In the genomic region with DNA sequence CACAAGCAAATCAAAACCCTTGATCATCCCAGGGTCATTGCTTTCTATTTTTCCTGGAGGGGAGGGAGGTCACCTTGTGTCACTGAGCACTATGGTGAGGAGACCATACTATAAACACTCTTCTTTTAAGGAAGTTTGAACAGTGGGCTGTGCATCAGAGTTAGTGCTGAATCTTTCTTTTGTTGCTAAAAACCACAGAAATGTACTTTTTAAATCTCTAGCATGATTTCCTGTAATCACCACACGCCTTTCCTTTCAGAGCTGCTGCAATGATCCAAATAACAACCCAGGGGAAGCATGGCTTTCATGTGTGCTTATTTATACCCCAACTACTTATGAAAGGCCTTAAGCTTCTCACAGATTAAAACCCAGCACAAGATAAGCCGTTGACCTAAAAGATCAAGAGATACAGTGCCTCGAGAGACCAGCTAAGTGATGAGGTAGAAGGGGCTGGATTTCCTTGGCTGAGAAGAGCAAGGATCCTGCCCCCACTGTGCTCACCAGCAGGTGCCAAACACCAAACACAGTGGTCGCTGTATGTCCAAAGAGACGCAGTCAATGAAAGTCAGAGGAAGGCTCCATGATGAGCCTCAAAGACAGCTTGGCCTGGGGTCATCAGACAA, we compare ENCODE assay signal across 9 cellular contexts. TPM values are rescaled to one million over a fixed set of nuclear protein-coding genes. Genes with fewer than 3 reads are reported as not detected.
A peak's percentile ranks its signal among the peaks of the same experiment; 100 is the strongest.
DNase-seq lines count a peak whose midpoint lies in the region; ATAC-seq and TF ChIP-seq lines count a peak whose summit lies in the region.
"Had no signal": no experiment of that assay in that cellular context is flagged by ENCODE, and none has a peak within 500 bp of the region (broad histone marks: within the 10 kb centered on the region; RNA-seq: fewer than 3 reads in every experiment).

No MANE protein-coding gene starts in this region.

- intact Hi-C loops in heart left ventricle (cut with DNase I) (no loop called here), stomach (cut with DNase I; ENCODE audit: low total_unique reads) (no loop called here), esophagus muscularis mucosa (cut with DNase I) (no loop called here)

- peak in 3 of 4 donors; percentile 29 to 63 (median 48) for ATAC-seq in heart left ventricle
- ATAC-seq in HG03175 (IDR thresholded peaks at IDR 0.05; ENCODE audit: unreplicated experiment), result no peak

- H3K4me3 ChIP-seq in heart left ventricle (no peak overlapping the region), right atrium auricular region (no peak overlapping the region), stomach (no peak overlapping the region), BE2C (ENCODE audit: low read depth, low read length) (no peak overlapping the region), esophagus muscularis mucosa (no peak overlapping the region)

- DNase-seq in heart left ventricle (no peak), right atrium auricular region (ENCODE audit: low spot score) (no peak), fibroblast of peridontal ligament (ENCODE audit: extremely low read depth) (peak; percentile 90), stomach (no peak), BE2C (no peak), esophagus muscularis mucosa (ENCODE audit: extremely low spot score) (no peak)
- peak; percentile 62 for DNase-seq in activated CD8-positive, alpha-beta memory T cell treated with anti-CD3 and anti-CD28 coated beads for 24 hours
- DNase-seq: NCI-H748 treated with DMSO at 0.1 percent for 48 hours had no signal

- TF ChIP-seq POLR2A in heart left ventricle (IDR thresholded peaks at IDR 0.05) (no peak), stomach (IDR thresholded peaks at IDR 0.05) (no peak), esophagus muscularis mucosa (IDR thresholded peaks at IDR 0.05; ENCODE audit: low read depth) (no peak)

- H3K27me3 ChIP-seq in heart left ventricle (no peaks in the 10 kb centered on the region), right atrium auricular region (no peaks in the 10 kb centered on the region), stomach (no peaks in the 10 kb centered on the region), BE2C (no peaks in the 10 kb centered on the region), esophagus muscularis mucosa (no peaks in the 10 kb centered on the region)

- TF ChIP-seq EP300 in stomach (IDR thresholded peaks at IDR 0.05), result no peak
- TF ChIP-seq EP300 in esophagus muscularis mucosa (IDR thresholded peaks at IDR 0.05), result no peak

- peaks cover 0 to 47% (median 0%) of the 10 kb centered on the region in 12 donors for H3K4me1 ChIP-seq in heart left ventricle
- no peaks in the 10 kb centered on the region for H3K4me1 ChIP-seq in right atrium auricular region
- no peaks in the 10 kb centered on the region for H3K4me1 ChIP-seq in stomach
- H3K4me1 ChIP-seq in BE2C, result no peaks in the 10 kb centered on the region
- peaks cover 0 to 7% (median 0%) of the 10 kb centered on the region in 4 donors for H3K4me1 ChIP-seq in esophagus muscularis mucosa

- H3K36me3 ChIP-seq in heart left ventricle, result no peaks in the 10 kb centered on the region
- no peaks in the 10 kb centered on the region for H3K36me3 ChIP-seq in right atrium auricular region
- no peaks in the 10 kb centered on the region for H3K36me3 ChIP-seq in stomach
- no peaks in the 10 kb centered on the region for H3K36me3 ChIP-seq in BE2C
- no peaks in the 10 kb centered on the region for H3K36me3 ChIP-seq in esophagus muscularis mucosa

- WGBS in heart left ventricle, 4 donors, result 42 to 54% (median 48%) methylated on average over 5 of the region's 5 CpGs
- WGBS in stomach, 5 donors, result 39 to 54% (median 46%) methylated on average over 5 of the region's 5 CpGs
- WGBS in esophagus muscularis mucosa, result 56% methylated on average over 5 of the region's 5 CpGs

- H3K9me3 ChIP-seq in heart left ventricle, result no peaks in the 10 kb centered on the region
- H3K9me3 ChIP-seq in right atrium auricular region, result no peaks in the 10 kb centered on the region
- no peaks in the 10 kb centered on the region for H3K9me3 ChIP-seq in stomach
- no peaks in the 10 kb centered on the region for H3K9me3 ChIP-seq in BE2C
- no peaks in the 10 kb centered on the region for H3K9me3 ChIP-seq in esophagus muscularis mucosa

- TF ChIP-seq CTCF in heart left ventricle (IDR thresholded peaks at IDR 0.05) (no peak), right atrium auricular region (IDR thresholded peaks at IDR 0.05) (no peak), stomach (IDR thresholded peaks at IDR 0.05) (no peak), BE2C (IDR thresholded peaks at IDR 0.05; ENCODE audit: low read depth, low read length) (no peak), esophagus muscularis mucosa (IDR thresholded peaks at IDR 0.05) (no peak)

- peak overlapping the region in 5 of 12 donors; percentile 25 to 95 (median 34) for H3K27ac ChIP-seq in heart left ventricle
- no peak overlapping the region for H3K27ac ChIP-seq in right atrium auricular region
- peak overlapping the region in 4 of 5 donors; percentile 23 to 58 (median 48) for H3K27ac ChIP-seq in stomach
- peak overlapping the region in 1 of 4 donors; percentile 15 for H3K27ac ChIP-seq in esophagus muscularis mucosa (replicated peaks in 1 of 4)

RNA-seq across cellular contexts. Expression of gene TRABD2A, which starts 34.7 kb away (rescaled TPM):
- total RNA-seq in heart left ventricle (1 to 10 TPM in 4 of 9 donors, under 1 TPM in 4, not detected in 1; 0.42 to 3.9 (median 1.2) TPM), right atrium auricular region (1 to 10 TPM; 1.2 to 1.7 TPM), stomach (100 to 1,000 TPM in 1 of 5 donors, 10 to 100 TPM in 1, 1 to 10 TPM in 1, under 1 TPM in 2; 0.29 to 109 (median 1.3) TPM), esophagus muscularis mucosa (1 to 10 TPM; 1.2 to 3.0 (median 2.1) TPM)
- polyA plus RNA-seq in heart left ventricle (1 to 10 TPM in 1 of 2 donors, under 1 TPM in 1; 0.85 to 1.1 TPM), stomach (under 1 TPM in 2 of 3 donors, not detected in 1; 0.48 to 0.50 TPM)
- polyA plus RNA-seq in BE2C (2012; ENCODE audit: insufficient read depth, insufficient read length, low read depth), result not detected

RNA-seq across cellular contexts. Expression of gene TMSB10, which starts 59.3 kb away (rescaled TPM):
- total RNA-seq in heart left ventricle (1,000 to 10,000 TPM in 3 of 9 donors, 100 to 1,000 TPM in 6; 288 to 3,094 (median 492) TPM), right atrium auricular region (1,000 to 10,000 TPM; 1,113 to 1,769 TPM), stomach (1,000 to 10,000 TPM in 3 of 5 donors, 100 to 1,000 TPM in 2; 504 to 5,821 (median 1,954) TPM), esophagus muscularis mucosa (1,000 to 10,000 TPM; 1,300 to 2,755 (median 1,711) TPM)
- polyA plus RNA-seq in heart left ventricle (1,000 to 10,000 TPM in 1 of 2 donors, 100 to 1,000 TPM in 1; 893 to 1,015 TPM), stomach (1,000 to 10,000 TPM; 1,773 to 3,520 (median 2,373) TPM)
- polyA plus RNA-seq in BE2C (2012; ENCODE audit: insufficient read depth, insufficient read length, low read depth), result 925 TPM

Comparison
In these comparisons a context has a peak if more than half of its experiments do, and no peak if none do; other contexts are left out.
1. DNase-seq: peak in activated CD8-positive, alpha-beta memory T cell treated with anti-CD3 and anti-CD28 coated beads for 24 hours (single experiment) and fibroblast of peridontal ligament (single experiment); none in heart left ventricle (0 of 5), right atrium auricular region (single experiment), stomach (single experiment), BE2C (single experiment) and esophagus muscularis mucosa (single experiment).
2. H3K27ac ChIP-seq: peak in stomach (4 of 5); none in right atrium auricular region (0 of 2).